ENCODE assay signal across 8 cellular contexts in the genomic region with DNA sequence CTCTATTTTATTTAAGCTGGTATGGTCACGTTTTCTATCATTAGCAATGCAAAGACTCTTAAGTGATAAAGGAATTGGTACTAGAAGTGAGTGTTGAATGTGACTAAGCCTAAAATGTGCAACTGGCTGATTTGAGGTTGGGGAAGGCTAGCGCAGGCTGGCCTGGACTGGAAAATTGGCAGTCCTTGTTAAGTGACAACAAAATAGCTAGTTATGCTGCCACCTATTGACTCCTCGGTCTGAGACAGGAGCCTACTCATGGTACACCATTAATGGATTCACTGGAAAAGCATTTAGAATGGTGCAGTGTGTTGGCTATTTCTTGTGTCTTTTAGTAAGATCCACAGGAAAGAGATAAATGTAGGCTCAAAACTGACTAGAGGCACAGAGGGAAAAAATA. TPM values are rescaled to one million over a fixed set of nuclear protein-coding genes. Genes with fewer than 3 reads are reported as not detected.
DNase-seq lines count a peak whose midpoint lies in the region; ATAC-seq and TF ChIP-seq lines count a peak whose summit lies in the region.

No MANE protein-coding gene starts in this region.

- dilution Hi-C loops in mammary epithelial cell (cut with HindIII; ENCODE audit: low sequenced_read_pairs), result no loop called here

- H3K36me3 Mint-ChIP-seq in T-helper 1 cell treated with Interleukin-12 subunit alpha and Interleukin-12 subunit beta and Interleukin-4 antibody, amounts not matched to agents 30 μg/mL and 1 μg/mL, for 36 hours (ENCODE audit: low read depth), result peaks cover 41% of the 10 kb centered on the region

- H3K27ac Mint-ChIP-seq in T-helper 1 cell treated with Interleukin-12 subunit alpha and Interleukin-12 subunit beta and Interleukin-4 antibody, amounts not matched to agents 30 μg/mL and 1 μg/mL, for 36 hours, result peak overlapping the region; percentile 73

- intact Hi-C loops in mammary epithelial cell (cut with micrococcal nuclease), result loop anchor here (1.0 kb wide), 2 partner anchors 25 to 141 kb away; no protein-coding TSS in a partner anchor
- intact Hi-C loops in left colon (cut with DNase I, micrococcal nuclease), result loop anchor here in 1 of 2 donors (5.0 kb wide), 1 partner anchor 141 kb away; no protein-coding TSS in a partner anchor

- TF ChIP-seq CTCF in GM12875 (IDR thresholded peaks at IDR 0.05; ENCODE audit: borderline replicate concordance, insufficient read depth, low read depth, low read length), result peak; percentile 62; the same call in 1 of the 2 replicates
- peak; percentile 37 to 61 for TF ChIP-seq CTCF in mammary epithelial cell (conservative IDR thresholded peaks at IDR 0.05 in 1 of 2, IDR thresholded peaks at IDR 0.05 in 1 of 2; ENCODE audit: extremely low read depth in 1 of 2, insufficient read depth in 1 of 2, low read depth in 1 of 2, low read length in 2 of 2)

- no peaks in the 10 kb centered on the region for H3K79me2 ChIP-seq in mammary epithelial cell (ENCODE audit: insufficient read depth, low read length)

- no peaks in the 10 kb centered on the region for H3K27me3 Mint-ChIP-seq in T-helper 1 cell treated with Interleukin-12 subunit alpha and Interleukin-12 subunit beta and Interleukin-4 antibody, amounts not matched to agents 30 μg/mL and 1 μg/mL, for 36 hours (ENCODE audit: low read depth)

- CTCF ChIA-PET in mammary epithelial cell (lab: Charles Lee; ENCODE audit: low non-redundant PET), result interaction anchor here (1.0 kb wide), 1 partner anchor 140 kb away, joined by 19 read pairs; no protein-coding TSS in a partner anchor

- peaks cover 81% of the 10 kb centered on the region for H3K4me1 Mint-ChIP-seq in T-helper 1 cell treated with Interleukin-12 subunit alpha and Interleukin-12 subunit beta and Interleukin-4 antibody, amounts not matched to agents 30 μg/mL and 1 μg/mL, for 36 hours (ENCODE audit: low read depth)

- no TSS peak for BruUV-seq in mammary epithelial cell (replicated peaks; lab: Mats Ljungman, UMichigan)

- H3K4me2 ChIP-seq in mammary epithelial cell (ENCODE audit: insufficient read depth, low read depth, low read length), result no peak overlapping the region

- DNase-seq in AG08396 (ENCODE audit: low spot score) (peak; percentile 43), mammary epithelial cell (peak; percentile 60), left colon (peak; percentile 40 to 42)
- peak; percentile 44 for DNase-seq in stimulated activated naive CD4-positive, alpha-beta T cell treated with Interleukin-2 at 50 U/mL for 16 hours (lab: John Stamatoyannopoulos, UW)

- H3K9ac ChIP-seq in mammary epithelial cell (ENCODE audit: insufficient read depth, low read length), result no peak overlapping the region

- H3K4me3 ChIP-seq in GM12875 (ENCODE audit: low read depth, low read length) (no peak overlapping the region), mammary epithelial cell (replicated peaks in 1 of 3; ENCODE audit: insufficient read depth in 1 of 3, low read depth in 2 of 3, low read length in 3 of 3) (no peak overlapping the region)

- peak; percentile 68 for ATAC-seq in left colon
- no peak for ATAC-seq in GM18873 (IDR thresholded peaks at IDR 0.05; ENCODE audit: low FRiP score, unreplicated experiment)

- no peaks in the 10 kb centered on the region for H3K27me3 ChIP-seq in mammary epithelial cell (ENCODE audit: insufficient read depth, low read length)

- H3K9me3 Mint-ChIP-seq in T-helper 1 cell treated with Interleukin-12 subunit alpha and Interleukin-12 subunit beta and Interleukin-4 antibody, amounts not matched to agents 30 μg/mL and 1 μg/mL, for 36 hours, result no peaks in the 10 kb centered on the region

- H4K20me1 ChIP-seq in mammary epithelial cell (ENCODE audit: insufficient read depth, low read length), result no peaks in the 10 kb centered on the region

- H2AFZ ChIP-seq in mammary epithelial cell (ENCODE audit: low read depth, low read length), result no peak overlapping the region

- H3K4me1 ChIP-seq in mammary epithelial cell (ENCODE audit: insufficient read depth, low read length), result no peaks in the 10 kb centered on the region

- no peak overlapping the region for H3K27ac ChIP-seq in mammary epithelial cell (ENCODE audit: insufficient read depth, low read depth, low read length)

- peak; percentile 56 for TF ChIP-seq RAD21 in Ishikawa (IDR thresholded peaks at IDR 0.05; ENCODE audit: low read depth)

- in situ Hi-C loops in mammary epithelial cell (cut with MboI; ENCODE audit: low sequenced_read_pairs in 2 of 2), result loop anchor here in 1 of 2 donors (10.0 kb wide), 1 partner anchor 138 kb away; no protein-coding TSS in a partner anchor

- no peak overlapping the region for H3K4me3 Mint-ChIP-seq in T-helper 1 cell treated with Interleukin-12 subunit alpha and Interleukin-12 subunit beta and Interleukin-4 antibody, amounts not matched to agents 30 μg/mL and 1 μg/mL, for 36 hours

- no peaks in the 10 kb centered on the region for H3K9me3 ChIP-seq in mammary epithelial cell (replicated peaks; ENCODE audit: insufficient read depth, low read length)

- WGBS in mammary epithelial cell (ENCODE audit: low coverage, missing lambda C conversion rate), result 46% methylated on average over 3 of the region's 3 CpGs

- H3K36me3 ChIP-seq in mammary epithelial cell (ENCODE audit: insufficient read depth, low read length), result no peaks in the 10 kb centered on the region

- TF ChIP-seq EP300 in Ishikawa (IDR thresholded peaks at IDR 0.05; ENCODE audit: borderline replicate concordance), result no peak

TF ChIP-seq in Ishikawa, 13 proteins besides CTCF, POLR2A, EP300 and RAD21:
- TF ChIP-seq, protein P1, sequence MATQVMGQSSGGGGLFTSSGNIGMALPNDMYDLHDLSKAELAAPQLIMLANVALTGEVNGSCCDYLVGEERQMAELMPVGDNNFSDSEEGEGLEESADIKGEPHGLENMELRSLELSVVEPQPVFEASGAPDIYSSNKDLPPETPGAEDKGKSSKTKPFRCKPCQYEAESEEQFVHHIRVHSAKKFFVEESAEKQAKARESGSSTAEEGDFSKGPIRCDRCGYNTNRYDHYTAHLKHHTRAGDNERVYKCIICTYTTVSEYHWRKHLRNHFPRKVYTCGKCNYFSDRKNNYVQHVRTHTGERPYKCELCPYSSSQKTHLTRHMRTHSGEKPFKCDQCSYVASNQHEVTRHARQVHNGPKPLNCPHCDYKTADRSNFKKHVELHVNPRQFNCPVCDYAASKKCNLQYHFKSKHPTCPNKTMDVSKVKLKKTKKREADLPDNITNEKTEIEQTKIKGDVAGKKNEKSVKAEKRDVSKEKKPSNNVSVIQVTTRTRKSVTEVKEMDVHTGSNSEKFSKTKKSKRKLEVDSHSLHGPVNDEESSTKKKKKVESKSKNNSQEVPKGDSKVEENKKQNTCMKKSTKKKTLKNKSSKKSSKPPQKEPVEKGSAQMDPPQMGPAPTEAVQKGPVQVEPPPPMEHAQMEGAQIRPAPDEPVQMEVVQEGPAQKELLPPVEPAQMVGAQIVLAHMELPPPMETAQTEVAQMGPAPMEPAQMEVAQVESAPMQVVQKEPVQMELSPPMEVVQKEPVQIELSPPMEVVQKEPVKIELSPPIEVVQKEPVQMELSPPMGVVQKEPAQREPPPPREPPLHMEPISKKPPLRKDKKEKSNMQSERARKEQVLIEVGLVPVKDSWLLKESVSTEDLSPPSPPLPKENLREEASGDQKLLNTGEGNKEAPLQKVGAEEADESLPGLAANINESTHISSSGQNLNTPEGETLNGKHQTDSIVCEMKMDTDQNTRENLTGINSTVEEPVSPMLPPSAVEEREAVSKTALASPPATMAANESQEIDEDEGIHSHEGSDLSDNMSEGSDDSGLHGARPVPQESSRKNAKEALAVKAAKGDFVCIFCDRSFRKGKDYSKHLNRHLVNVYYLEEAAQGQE (IDR thresholded peaks at IDR 0.05; ENCODE audit: low read depth), result no peak
- TF ChIP-seq, protein P2, sequence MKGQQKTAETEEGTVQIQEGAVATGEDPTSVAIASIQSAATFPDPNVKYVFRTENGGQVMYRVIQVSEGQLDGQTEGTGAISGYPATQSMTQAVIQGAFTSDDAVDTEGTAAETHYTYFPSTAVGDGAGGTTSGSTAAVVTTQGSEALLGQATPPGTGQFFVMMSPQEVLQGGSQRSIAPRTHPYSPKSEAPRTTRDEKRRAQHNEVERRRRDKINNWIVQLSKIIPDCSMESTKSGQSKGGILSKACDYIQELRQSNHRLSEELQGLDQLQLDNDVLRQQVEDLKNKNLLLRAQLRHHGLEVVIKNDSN (IDR thresholded peaks at IDR 0.05), result no peak
- TF ChIP-seq EGR1 (IDR thresholded peaks at IDR 0.05) (no peak), CEBPB (IDR thresholded peaks at IDR 0.05) (no peak), CREB1 (IDR thresholded peaks at IDR 0.05; ENCODE audit: low read depth) (no peak), YY1 (IDR thresholded peaks at IDR 0.05; ENCODE audit: low read depth) (no peak), FOXM1 (IDR thresholded peaks at IDR 0.05; ENCODE audit: borderline replicate concordance, low read depth) (no peak), NFIC (IDR thresholded peaks at IDR 0.05) (no peak), ZBTB7A (IDR thresholded peaks at IDR 0.05; ENCODE audit: low read depth) (no peak), TAF1 (IDR thresholded peaks at IDR 0.05; ENCODE audit: low read depth) (no peak), TEAD4 (IDR thresholded peaks at IDR 0.05) (no peak), TCF12 (IDR thresholded peaks at IDR 0.05; ENCODE audit: low read depth) (no peak)
- TF ChIP-seq, protein P3, sequence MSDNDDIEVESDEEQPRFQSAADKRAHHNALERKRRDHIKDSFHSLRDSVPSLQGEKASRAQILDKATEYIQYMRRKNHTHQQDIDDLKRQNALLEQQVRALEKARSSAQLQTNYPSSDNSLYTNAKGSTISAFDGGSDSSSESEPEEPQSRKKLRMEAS (IDR thresholded peaks at IDR 0.05), result no peak

RNA-seq across cellular contexts. Expression of a gene that starts 5.7 kb away (rescaled TPM):
- total RNA-seq in mammary epithelial cell (1 to 10 TPM in 1 of 2 donors, not detected in 1; 1.0 TPM), left colon (10 to 100 TPM in 1 of 2 donors, 1 to 10 TPM in 1; 8.8 to 17.4 TPM)
- polyA plus RNA-seq in mammary epithelial cell, result 0.08 TPM
- not detected for polyA minus RNA-seq in mammary epithelial cell

Comparison
In these comparisons a context has a peak if more than half of its experiments do, and no peak if none do; other contexts are left out.
1. RNA of a gene that starts 5.7 kb away (total RNA-seq): 8.8 to 17.4 TPM in left colon; 1.0 TPM in mammary epithelial cell; every median in the first group is over 4 times any median in the second.
2. Peak in every context shown above with its lines, with median percentiles within 50 percentile points of each other: DNase-seq.